ENCODE assay signal across 13 cellular contexts in genomic region chr18:56233595-56233994, GRCh38.
A peak's percentile ranks its signal among the peaks of the same experiment; 100 is the strongest.
DNase-seq lines count a peak whose midpoint lies in the region; ATAC-seq and TF ChIP-seq lines count a peak whose summit lies in the region.
"Had no signal": no experiment of that assay in that cellular context is flagged by ENCODE, and none has a peak within 500 bp of the region (broad histone marks: within the 10 kb centered on the region; RNA-seq: fewer than 3 reads in every experiment).

No MANE protein-coding gene starts in this region.

- H3K4me3 Mint-ChIP-seq in effector memory CD8-positive, alpha-beta T cell: no peak overlapping the region
- no peak overlapping the region for H3K4me3 Mint-ChIP-seq in activated naive CD4-positive, alpha-beta T cell treated with anti-CD3 and anti-CD28 coated beads for 36 hours
- H3K4me3 Mint-ChIP-seq: activated CD8-positive, alpha-beta T cell treated with anti-CD3 and anti-CD28 coated beads for 36 hours; activated naive CD8-positive, alpha-beta T cell treated with anti-CD3 and anti-CD28 coated beads for 36 hours; CD8-positive, alpha-beta T cell had no signal

- peaks cover 14 to 29% of the 10 kb centered on the region in 2 donors for H3K9me3 Mint-ChIP-seq in effector memory CD8-positive, alpha-beta T cell
- H3K9me3 Mint-ChIP-seq in activated naive CD4-positive, alpha-beta T cell treated with anti-CD3 and anti-CD28 coated beads for 36 hours: peaks cover 12% of the 10 kb centered on the region

- intact Hi-C loops in activated naive CD4-positive, alpha-beta T cell treated with anti-CD3 and anti-CD28 coated beads for 36 hours (cut with micrococcal nuclease): no loop called here

- DNase-seq in Daoy (ENCODE audit: low read depth) (peak; percentile 57), RWPE2 (ENCODE audit: low spot score) (no peak), fibroblast of gingiva (ENCODE audit: low read depth) (peak; percentile 84), putamen (ENCODE audit: low spot score) (peak; percentile 24), ACHN (no peak), NCI-H2196 treated with DMSO at 0.1 percent for 48 hours (lab: John Stamatoyannopoulos, UW; ENCODE audit: unreplicated experiment) (no peak)
- no peak for DNase-seq in effector memory CD8-positive, alpha-beta T cell
- no peak for DNase-seq in activated naive CD4-positive, alpha-beta T cell treated with anti-CD3 and anti-CD28 coated beads for 36 hours
- DNase-seq: activated CD8-positive, alpha-beta T cell treated with anti-CD3 and anti-CD28 coated beads for 36 hours; activated naive CD8-positive, alpha-beta T cell treated with anti-CD3 and anti-CD28 coated beads for 36 hours; CD8-positive, alpha-beta T cell had no signal

- no peak for TF ChIP-seq CTCF in RWPE2 (IDR thresholded peaks at IDR 0.05; ENCODE audit: poor library complexity, severe bottlenecking)

- in situ Hi-C loops in ACHN (cut with HindIII; ENCODE audit: low pct_ligation_motif_present, low pct_unique_long_range_greater_than_20kb, low sequenced_read_pairs): no loop called here

- no peaks in the 10 kb centered on the region for H3K9me3 ChIP-seq in RWPE2 (ENCODE audit: severe bottlenecking)

- no peaks in the 10 kb centered on the region for H3K4me1 Mint-ChIP-seq in effector memory CD8-positive, alpha-beta T cell (ENCODE audit: low read depth in 2 of 2)
- H3K4me1 Mint-ChIP-seq in activated naive CD4-positive, alpha-beta T cell treated with anti-CD3 and anti-CD28 coated beads for 36 hours (ENCODE audit: low read depth): no peaks in the 10 kb centered on the region

- H3K27me3 ChIP-seq in RWPE2 (ENCODE audit: insufficient read depth, poor library complexity, severe bottlenecking): no peaks in the 10 kb centered on the region

- H3K27ac Mint-ChIP-seq in effector memory CD8-positive, alpha-beta T cell: no peak overlapping the region
- no peak overlapping the region for H3K27ac Mint-ChIP-seq in activated naive CD4-positive, alpha-beta T cell treated with anti-CD3 and anti-CD28 coated beads for 36 hours
- H3K27ac Mint-ChIP-seq: activated CD8-positive, alpha-beta T cell treated with anti-CD3 and anti-CD28 coated beads for 36 hours; activated naive CD8-positive, alpha-beta T cell treated with anti-CD3 and anti-CD28 coated beads for 36 hours; CD8-positive, alpha-beta T cell had no signal

- no peak overlapping the region for H3K27ac ChIP-seq in RWPE2 (ENCODE audit: poor library complexity, severe bottlenecking)
- H3K27ac ChIP-seq: KMS-11, SK-N-MC had no signal

- H3K4me3 ChIP-seq in RWPE2 (ENCODE audit: severe bottlenecking): no peak overlapping the region
- H3K4me3 ChIP-seq: SK-N-MC had no signal

- no peaks in the 10 kb centered on the region for H3K36me3 Mint-ChIP-seq in effector memory CD8-positive, alpha-beta T cell (ENCODE audit: insufficient read depth)
- no peaks in the 10 kb centered on the region for H3K36me3 Mint-ChIP-seq in activated naive CD4-positive, alpha-beta T cell treated with anti-CD3 and anti-CD28 coated beads for 36 hours (ENCODE audit: low read depth)
- H3K36me3 Mint-ChIP-seq: activated naive CD8-positive, alpha-beta T cell treated with anti-CD3 and anti-CD28 coated beads for 36 hours; CD8-positive, alpha-beta T cell had no signal

- no peaks in the 10 kb centered on the region for H3K27me3 Mint-ChIP-seq in effector memory CD8-positive, alpha-beta T cell
- peaks cover 7% of the 10 kb centered on the region for H3K27me3 Mint-ChIP-seq in activated naive CD4-positive, alpha-beta T cell treated with anti-CD3 and anti-CD28 coated beads for 36 hours (ENCODE audit: low read depth)

- no peaks in the 10 kb centered on the region for H3K36me3 ChIP-seq in RWPE2 (ENCODE audit: low read depth)

- no peaks in the 10 kb centered on the region for H3K4me1 ChIP-seq in RWPE2 (ENCODE audit: insufficient read depth, poor library complexity, severe bottlenecking)

- CTCF ChIA-PET in activated naive CD4-positive, alpha-beta T cell treated with anti-CD3 and anti-CD28 coated beads for 36 hours (lab: Charles Lee): no interaction called here

- ATAC-seq in RWPE2 (ENCODE audit: low read depth): peak; percentile 68
- ATAC-seq in effector memory CD8-positive, alpha-beta T cell (replicated peaks): no peak
- ATAC-seq: activated CD8-positive, alpha-beta T cell treated with anti-CD3 and anti-CD28 coated beads for 36 hours; CD8-positive, alpha-beta T cell had no signal

Comparison
In these comparisons a context has a peak if more than half of its experiments do, and no peak if none do; other contexts are left out.
1. DNase-seq: peak in Daoy (single experiment), fibroblast of gingiva (single experiment) and putamen (single experiment); none in RWPE2 (single experiment), effector memory CD8-positive, alpha-beta T cell (0 of 3), ACHN (single experiment), NCI-H2196 treated with DMSO at 0.1 percent for 48 hours (single experiment) and activated naive CD4-positive, alpha-beta T cell treated with anti-CD3 and anti-CD28 coated beads for 36 hours (single experiment).